8 cellular contexts compared by ENCODE assay signal in the genomic region with DNA sequence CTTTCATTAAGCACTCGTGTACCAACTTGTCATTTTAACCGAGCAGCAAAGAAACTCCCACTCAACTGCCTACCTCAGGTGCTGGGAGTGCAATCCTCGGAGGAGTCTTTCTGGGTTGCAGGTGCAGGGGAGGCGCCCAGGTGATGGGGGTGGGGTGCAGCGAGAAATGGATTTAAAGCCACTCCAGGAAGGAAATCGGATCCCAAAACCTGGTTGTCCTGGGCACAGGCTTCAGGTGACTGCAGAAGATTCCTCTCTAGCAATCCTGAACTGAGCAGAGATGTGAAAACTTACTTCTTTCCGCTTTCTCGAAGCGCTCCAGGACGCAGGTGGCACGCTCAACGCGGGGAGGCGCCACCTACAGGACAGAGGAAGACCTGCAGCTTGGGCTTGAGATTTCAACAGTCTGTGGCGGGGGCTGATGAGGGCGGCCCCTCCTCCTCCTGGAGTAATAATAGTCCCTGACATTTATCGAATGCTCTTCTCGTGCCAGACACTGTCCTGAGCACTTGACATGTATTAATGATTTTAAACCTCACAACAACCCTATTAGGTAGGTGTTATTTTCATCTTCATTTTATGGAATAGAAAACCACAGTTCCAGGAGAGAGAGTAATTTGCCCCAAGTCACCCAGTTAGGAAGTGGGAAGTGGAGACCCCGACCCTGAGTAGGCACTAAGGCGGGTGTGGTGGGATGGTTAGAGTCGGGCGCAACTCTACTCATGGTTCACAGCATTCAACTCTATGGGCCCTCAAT. TPM values are rescaled to one million over a fixed set of nuclear protein-coding genes. Genes with fewer than 3 reads are reported as not detected.
DNase-seq lines count a peak whose midpoint lies in the region; ATAC-seq and TF ChIP-seq lines count a peak whose summit lies in the region.

No MANE protein-coding gene starts in this region.

- H3K4me3 ChIP-seq in GM06990 (replicated peaks; ENCODE audit: low read depth, low read length) (no peak overlapping the region), OCI-LY7 (ENCODE audit: low read depth, low read length, poor library complexity, severe bottlenecking) (no peak overlapping the region), fibroblast of lung (replicated peaks in 1 of 4; ENCODE audit: control extremely low read depth in 1 of 4, insufficient read depth in 1 of 4, low read depth in 3 of 4, low read length in 4 of 4) (no peak overlapping the region)

- H3K9me2 ChIP-seq in OCI-LY7 (ENCODE audit: insufficient read depth, low read length) = no peaks in the 10 kb centered on the region

- H3K27me3 ChIP-seq in GM06990 (replicated peaks; ENCODE audit: control insufficient read depth, insufficient read depth, low read length) (no peaks in the 10 kb centered on the region), fibroblast of lung (ENCODE audit: control insufficient read depth, insufficient read depth, low read length) (peaks cover 9% of the 10 kb centered on the region)

- H3K9me3 ChIP-seq in OCI-LY7 (ENCODE audit: low read length) (peaks cover 8% of the 10 kb centered on the region; the same call in 1 of the 2 replicates), fibroblast of lung (ENCODE audit: control insufficient read depth, insufficient read depth, low read depth, low read length) (no peaks in the 10 kb centered on the region)

- no peak overlapping the region for H3K27ac Mint-ChIP-seq in neural crest cell (ENCODE audit: unreplicated experiment)

- ATAC-seq in GM18505 (IDR thresholded peaks at IDR 0.05; ENCODE audit: unreplicated experiment) = no peak

- H2AFZ ChIP-seq in OCI-LY7 (ENCODE audit: low read length) = 0 out of 2 replicates have a peak overlapping the region, but pooled peaks have one; percentile 5
- H2AFZ ChIP-seq in fibroblast of lung (ENCODE audit: low read length) = no peak overlapping the region

- H3K9ac ChIP-seq in fibroblast of lung (ENCODE audit: insufficient read depth, low read length) = no peak overlapping the region

- DNase-seq in GM06990 (ENCODE audit: extremely low read depth, insufficient read length) (peak; percentile 62), HT1080 (ENCODE audit: low read depth) (peak; percentile 40), OCI-LY7 (ENCODE audit: low spot score) (peak; percentile 88), activated T-cell treated with anti-CD3 and anti-CD28 coated beads for 4 hours (peak; percentile 72), fibroblast of lung (ENCODE audit: low read depth in 2 of 2) (peak; percentile 34 to 58), neural crest cell (ENCODE audit: low read depth, low spot score) (peak; percentile 66), superior temporal gyrus (ENCODE audit: extremely low spot score) (peak; percentile 53)

- H3K4me3 Mint-ChIP-seq in neural crest cell = no peak overlapping the region

- no TSS peak for BruUV-seq in OCI-LY7 (replicated peaks; lab: Mats Ljungman, UMichigan)

- H3K79me2 ChIP-seq in OCI-LY7 (ENCODE audit: insufficient read depth, low read depth, low read length) (no peaks in the 10 kb centered on the region), fibroblast of lung (ENCODE audit: control insufficient read depth, insufficient read depth, low read length) (no peaks in the 10 kb centered on the region)

- H3K36me3 Mint-ChIP-seq in neural crest cell (ENCODE audit: low read depth) = no peaks in the 10 kb centered on the region

- peaks cover 2% of the 10 kb centered on the region for H3K9me3 Mint-ChIP-seq in neural crest cell

- POLR2A ChIA-PET in OCI-LY7 (lab: Charles Lee) = interaction anchor here (0.7 to 1.4 kb wide), 2 partner anchors 11 to 16 kb away, joined by 4 read pairs; no protein-coding TSS in a partner anchor

- H3K27me3 Mint-ChIP-seq in neural crest cell (ENCODE audit: low read depth) = peaks cover 93% of the 10 kb centered on the region

- TF ChIP-seq POLR2A in GM18505 (IDR thresholded peaks at IDR 0.05; ENCODE audit: borderline replicate concordance, extremely low read depth, insufficient read depth, insufficient read length) = no peak

- CTCF ChIA-PET in OCI-LY7 (lab: Charles Lee; ENCODE audit: unreplicated experiment) = no interaction called here

- H3K4me2 ChIP-seq in OCI-LY7 (ENCODE audit: low read length) (peak overlapping the region; percentile 48), fibroblast of lung (ENCODE audit: extremely low read depth, insufficient read depth, low read length) (peak overlapping the region; percentile 69)

- H3K36me3 ChIP-seq in GM06990 (ENCODE audit: control insufficient read depth, insufficient read depth, low read length) = no peaks in the 10 kb centered on the region
- peaks cover 7% of the 10 kb centered on the region; the same call in 1 of the 2 replicates for H3K36me3 ChIP-seq in OCI-LY7 (ENCODE audit: insufficient read depth, low read length)
- H3K36me3 ChIP-seq in fibroblast of lung (ENCODE audit: control insufficient read depth, insufficient read depth, low read length) = no peaks in the 10 kb centered on the region

- no peaks in the 10 kb centered on the region for H4K20me1 ChIP-seq in OCI-LY7 (ENCODE audit: insufficient read depth, low read length)
- H4K20me1 ChIP-seq in fibroblast of lung (ENCODE audit: control insufficient read depth, extremely low read depth, insufficient read depth, low read length) = no peaks in the 10 kb centered on the region

- peaks cover 65% of the 10 kb centered on the region for H3K4me1 ChIP-seq in OCI-LY7 (ENCODE audit: insufficient read depth, low read length, poor library complexity, severe bottlenecking)
- H3K4me1 ChIP-seq in fibroblast of lung (ENCODE audit: control insufficient read depth, extremely low read depth, insufficient read depth, low read length) = no peaks in the 10 kb centered on the region

- peak; percentile 95 for TF ChIP-seq CTCF in GM06990 (IDR thresholded peaks at IDR 0.05; ENCODE audit: insufficient read depth, low read length, poor library complexity, severe bottlenecking)
- peak; percentile 98 for TF ChIP-seq CTCF in OCI-LY7 (conservative IDR thresholded peaks at IDR 0.05; ENCODE audit: low read length)
- TF ChIP-seq CTCF in fibroblast of lung (conservative IDR thresholded peaks at IDR 0.05 in 1 of 2, IDR thresholded peaks at IDR 0.05 in 1 of 2; ENCODE audit: low read depth in 1 of 2, low read length in 2 of 2) = peak; percentile 94 to 99
- TF ChIP-seq CTCF in neural crest cell (conservative IDR thresholded peaks at IDR 0.05) = peak; percentile 99

- H3K4me1 Mint-ChIP-seq in neural crest cell = peaks cover 9% of the 10 kb centered on the region

- H3K27ac ChIP-seq in OCI-LY7 (ENCODE audit: low read depth, low read length, poor library complexity, severe bottlenecking) = no peak overlapping the region
- H3K27ac ChIP-seq in fibroblast of lung (ENCODE audit: insufficient read depth, low read length) = no peak overlapping the region

- intact Hi-C loops in OCI-LY7 (cut with micrococcal nuclease; ENCODE audit: unreplicated experiment) = loop anchor here (1.0 kb wide), 1 partner anchor 105 kb away; no protein-coding TSS in a partner anchor

RNA-seq across cellular contexts. Expression of gene SKAP1, which starts 27.2 kb away (rescaled TPM):
- total RNA-seq in HT1080 (2014; rRNA removed; shearing (Covaris generic)) = 0.18 TPM in 1 of 2 replicates, not detected in the other
- polyA plus RNA-seq in HT1080 (2015; cell fraction: cytosol; rRNA removed) = 0.29 and 1.5 TPM in 2 replicates
- polyA plus RNA-seq in HT1080 (2015; cell fraction: nucleus; rRNA removed) = 0.25 TPM in 2 replicates
- 0.13 TPM in 1 of 2 replicates, not detected in the other for total RNA-seq in OCI-LY7 (2014; rRNA removed; shearing (Covaris generic))
- 0.79 and 1.2 TPM in 2 replicates for total RNA-seq in OCI-LY7 (2022)
- total RNA-seq in fibroblast of lung = not detected in 2 replicates
- not detected in 2 replicates for polyA plus RNA-seq in fibroblast of lung
- polyA plus RNA-seq in fibroblast of lung (2012) = not detected in 2 replicates
- not detected in 2 replicates for polyA minus RNA-seq in fibroblast of lung (ENCODE audit: low replicate concordance)
- 0.49 TPM in 1 of 2 replicates, not detected in the other for total RNA-seq in neural crest cell
